9 cellular contexts compared by ENCODE assay signal in the genomic region with DNA sequence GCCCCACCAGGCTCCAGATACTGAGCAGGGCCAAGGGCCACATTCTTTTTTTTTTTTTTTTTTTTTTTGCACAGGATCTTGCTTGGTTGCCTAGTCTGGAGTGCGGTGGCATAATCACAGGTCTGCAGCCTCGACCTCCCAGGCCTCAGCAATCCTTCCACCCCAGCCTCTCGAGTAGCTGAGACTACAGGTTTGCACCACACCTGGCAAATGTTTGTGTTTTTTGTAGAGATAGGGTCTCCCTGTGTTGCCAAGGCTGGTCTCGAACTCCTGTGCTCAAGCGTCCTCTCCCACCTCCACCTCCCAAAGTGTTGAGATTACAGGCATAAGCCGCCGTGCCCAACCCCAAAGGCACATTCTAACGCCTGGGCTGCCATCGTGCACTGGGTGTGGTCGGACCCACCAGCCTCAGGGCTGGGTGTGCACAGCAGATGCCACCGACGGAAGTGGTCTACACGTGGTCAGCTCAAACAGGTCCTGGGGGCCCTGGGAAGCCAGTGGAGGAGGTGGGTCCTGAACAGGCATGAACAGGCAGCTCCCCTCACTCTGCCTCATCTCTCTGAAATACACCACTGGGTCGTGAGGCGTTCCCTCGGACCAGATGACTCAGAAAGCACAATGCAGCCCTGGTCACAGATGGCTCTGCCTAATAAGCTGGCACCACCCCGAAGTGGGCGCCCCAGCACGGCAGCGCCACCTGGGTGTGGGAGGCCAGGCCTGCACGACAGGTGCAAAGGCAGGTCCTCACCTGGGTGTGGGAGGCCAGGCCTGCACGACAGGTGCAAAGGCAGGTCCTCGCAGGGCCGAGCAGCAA. TPM values are rescaled to one million over a fixed set of nuclear protein-coding genes. Genes with fewer than 3 reads are reported as not detected.
DNase-seq lines count a peak whose midpoint lies in the region; TF ChIP-seq lines count a peak whose summit lies in the region.
"Had no signal": no experiment of that assay in that cellular context is flagged by ENCODE, and none has a peak within 500 bp of the region (broad histone marks: within the 10 kb centered on the region; RNA-seq: fewer than 3 reads in every experiment).

No MANE protein-coding gene starts in this region.

- H3K9me3 Mint-ChIP-seq in activated CD4-positive, alpha-beta T cell treated with anti-CD3 and anti-CD28 coated beads, Interleukin-2, amount 10 ng/mL, durations not matched to agents 7 days and 5 days: peaks cover 5% of the 10 kb centered on the region

- peaks cover 0 to 12% (median 0%) of the 10 kb centered on the region in 3 donors for H3K9me3 ChIP-seq in esophagus squamous epithelium
- peaks cover 0 to 16% (median 12%) of the 10 kb centered on the region in 8 donors for H3K9me3 ChIP-seq in spleen
- no peaks in the 10 kb centered on the region for H3K9me3 ChIP-seq in SJCRH30 (replicated peaks)

- H3K27me3 ChIP-seq in esophagus squamous epithelium: peaks cover 6 to 69% (median 13%) of the 10 kb centered on the region in 4 donors
- peaks cover 7 to 54% (median 29%) of the 10 kb centered on the region in 7 donors for H3K27me3 ChIP-seq in spleen (replicated peaks in 1 of 7)
- H3K27me3 ChIP-seq in SJCRH30: no peaks in the 10 kb centered on the region

- intact Hi-C loops in esophagus squamous epithelium (cut with DNase I) (loop anchor here (5.0 kb wide), 1 partner anchor 62 kb away; no protein-coding TSS in a partner anchor), spleen (cut with DNase I; ENCODE audit: low total_unique reads) (loop anchor here (10.0 kb wide), 1 partner anchor 109 kb away; no protein-coding TSS in a partner anchor)

- H3K27ac ChIP-seq in esophagus squamous epithelium: peak overlapping the region in 3 of 4 donors; percentile 48 to 68 (median 55)
- peak overlapping the region in 2 of 8 donors; percentile 3 to 55 for H3K27ac ChIP-seq in spleen
- H3K27ac ChIP-seq in SJCRH30: no peak overlapping the region

- H3K4me1 ChIP-seq in esophagus squamous epithelium: peaks cover 11 to 30% (median 13%) of the 10 kb centered on the region in 3 donors
- peaks cover 6 to 15% (median 11%) of the 10 kb centered on the region in 6 donors for H3K4me1 ChIP-seq in spleen
- no peaks in the 10 kb centered on the region for H3K4me1 ChIP-seq in SJCRH30

- no peaks in the 10 kb centered on the region for H3K36me3 Mint-ChIP-seq in activated CD4-positive, alpha-beta T cell treated with anti-CD3 and anti-CD28 coated beads, Interleukin-2, amount 10 ng/mL, durations not matched to agents 7 days and 5 days (ENCODE audit: low read depth)

- H3K4me3 ChIP-seq in esophagus squamous epithelium (peak overlapping the region in 1 of 4 donors; percentile 19), spleen (no peak overlapping the region), SJCRH30 (no peak overlapping the region)

- WGBS in esophagus squamous epithelium, 2 donors: 17 to 76% methylated on average over 1 to 3 of the region's 24 CpGs
- 56 to 76% (median 70%) methylated on average over 16 to 24 of the region's 24 CpGs for WGBS in spleen, 5 donors

- peak overlapping the region; percentile 60 for H3K27ac Mint-ChIP-seq in activated CD4-positive, alpha-beta T cell treated with anti-CD3 and anti-CD28 coated beads, Interleukin-2, amount 10 ng/mL, durations not matched to agents 7 days and 5 days

- TF ChIP-seq CTCF in esophagus squamous epithelium (IDR thresholded peaks at IDR 0.05): peak; percentile 40 to 91 (median 82)
- peak; percentile 30 to 73 (median 49) for TF ChIP-seq CTCF in spleen (IDR thresholded peaks at IDR 0.05 in 8 of 11, conservative IDR thresholded peaks at IDR 0.05 in 3 of 11)

- H3K4me3 Mint-ChIP-seq in activated CD4-positive, alpha-beta T cell treated with anti-CD3 and anti-CD28 coated beads, Interleukin-2, amount 10 ng/mL, durations not matched to agents 7 days and 5 days: no peak overlapping the region

- H3K36me3 ChIP-seq in esophagus squamous epithelium (no peaks in the 10 kb centered on the region), spleen (no peaks in the 10 kb centered on the region), SJCRH30 (no peaks in the 10 kb centered on the region)

- DNase-seq in ELR (ENCODE audit: low read depth): peak; percentile 65
- peak; percentile 26 for DNase-seq in NCI-H1092 treated with DMSO at 0.1 percent for 48 hours (lab: John Stamatoyannopoulos, UW)
- peak; percentile 64 for DNase-seq in activated CD4-positive, alpha-beta T cell treated with anti-CD3 and anti-CD28 coated beads, Interleukin-2, amount 10 ng/mL, durations not matched to agents 7 days and 5 days
- DNase-seq in esophagus squamous epithelium (lab: John Stamatoyannopoulos, UW): no peak
- DNase-seq in spleen: peak; percentile 91
- DNase-seq in SJCRH30: no peak
- DNase-seq in NCI-H446 treated with DMSO at 0.1 percent for 48 hours (lab: John Stamatoyannopoulos, UW): no peak
- DNase-seq in SW 1271 (lab: John Stamatoyannopoulos, UW): no peak

- peaks cover 11% of the 10 kb centered on the region for H3K4me1 Mint-ChIP-seq in activated CD4-positive, alpha-beta T cell treated with anti-CD3 and anti-CD28 coated beads, Interleukin-2, amount 10 ng/mL, durations not matched to agents 7 days and 5 days

- TF ChIP-seq POLR2A in esophagus squamous epithelium (IDR thresholded peaks at IDR 0.05) (no peak), spleen (IDR thresholded peaks at IDR 0.05) (no peak)

- POLR2A ChIA-PET in activated CD4-positive, alpha-beta T cell treated with anti-CD3 and anti-CD28 coated beads, Interleukin-2, amount 10 ng/mL, durations not matched to agents 7 days and 5 days (lab: Charles Lee): interaction anchor here (0.6 kb wide), 1 partner anchor 48 kb away, joined by 3 read pairs; no protein-coding TSS in a partner anchor

- CTCF ChIA-PET in activated CD4-positive, alpha-beta T cell treated with anti-CD3 and anti-CD28 coated beads, Interleukin-2, amount 10 ng/mL, durations not matched to agents 7 days and 5 days (lab: Charles Lee): interaction anchor here (0.7 to 2.6 kb wide), 6 partner anchors 49 to 164 kb away, joined by 3 to 12 read pairs (median 3); partner anchors contain the start of gene RIC8A

- H3K27me3 Mint-ChIP-seq in activated CD4-positive, alpha-beta T cell treated with anti-CD3 and anti-CD28 coated beads, Interleukin-2, amount 10 ng/mL, durations not matched to agents 7 days and 5 days: peaks cover 31% of the 10 kb centered on the region

RNA-seq across cellular contexts. Expression of gene B4GALNT4, which starts 5.1 kb away (rescaled TPM):
- total RNA-seq in activated CD4-positive, alpha-beta T cell treated with anti-CD3 and anti-CD28 coated beads, Interleukin-2, amount 10 ng/mL, durations not matched to agents 7 days and 5 days: 1 to 10 TPM; 1.5 to 1.6 TPM
- total RNA-seq in esophagus squamous epithelium: 1 to 10 TPM in 3 of 4 donors, under 1 TPM in 1; 0.97 to 7.9 (median 3.3) TPM
- 1 to 10 TPM in 1 of 7 donors, under 1 TPM in 4, not detected in 2; 0.17 to 1.1 (median 0.67) TPM for total RNA-seq in spleen
- 1 to 10 TPM; 1.6 to 5.2 (median 3.5) TPM for polyA plus RNA-seq in spleen
- 0.08 TPM in 1 of 2 replicates, not detected in the other for total RNA-seq in SJCRH30 (2014; rRNA removed; shearing (Covaris generic))

RNA-seq across cellular contexts. Expression of gene PKP3, which starts 29.9 kb away (rescaled TPM):
- not detected for total RNA-seq in activated CD4-positive, alpha-beta T cell treated with anti-CD3 and anti-CD28 coated beads, Interleukin-2, amount 10 ng/mL, durations not matched to agents 7 days and 5 days
- 1,000 to 10,000 TPM in 1 of 4 donors, 100 to 1,000 TPM in 3; 314 to 1,016 (median 520) TPM for total RNA-seq in esophagus squamous epithelium
- 1 to 10 TPM in 1 of 7 donors, under 1 TPM in 2, not detected in 4; 0.40 to 2.8 (median 0.59) TPM for total RNA-seq in spleen
- under 1 TPM; 0.09 to 0.48 (median 0.21) TPM for polyA plus RNA-seq in spleen
- total RNA-seq in SJCRH30 (2014; rRNA removed; shearing (Covaris generic)): 0.18 TPM in 1 of 2 replicates, not detected in the other
- total RNA-seq: T-helper 2 cell treated with Interferon-gamma antibody and Interleukin-4, amounts not matched to agents 100 ng/mL and 5 ng/mL, for 36 hours had no signal

RNA-seq across cellular contexts. Expression of gene IFITM3, which starts 43.5 kb away (rescaled TPM):
- total RNA-seq in activated CD4-positive, alpha-beta T cell treated with anti-CD3 and anti-CD28 coated beads, Interleukin-2, amount 10 ng/mL, durations not matched to agents 7 days and 5 days: 100 to 1,000 TPM; 213 to 271 TPM
- total RNA-seq in esophagus squamous epithelium: 100 to 1,000 TPM in 2 of 4 donors, 10 to 100 TPM in 2; 45.3 to 159 (median 113) TPM
- total RNA-seq in spleen: 100 to 1,000 TPM; 314 to 942 (median 472) TPM
- 100 to 1,000 TPM; 391 to 618 (median 599) TPM for polyA plus RNA-seq in spleen
- 100 and 101 TPM in 2 replicates for total RNA-seq in SJCRH30 (2014; rRNA removed; shearing (Covaris generic))

RNA-seq across cellular contexts. Expression of gene IFITM1, which starts 50.3 kb away (rescaled TPM):
- 1,000 to 10,000 TPM; 1,306 to 1,465 TPM for total RNA-seq in activated CD4-positive, alpha-beta T cell treated with anti-CD3 and anti-CD28 coated beads, Interleukin-2, amount 10 ng/mL, durations not matched to agents 7 days and 5 days
- total RNA-seq in esophagus squamous epithelium (100 to 1,000 TPM in 1 of 4 donors, 10 to 100 TPM in 3; 26.3 to 133 (median 60.0) TPM), spleen (100 to 1,000 TPM; 333 to 670 (median 510) TPM)
- 100 to 1,000 TPM; 314 to 496 (median 327) TPM for polyA plus RNA-seq in spleen
- 4.9 and 7.4 TPM in 2 replicates for total RNA-seq in SJCRH30 (2014; rRNA removed; shearing (Covaris generic))

RNA-seq across cellular contexts. Expression of gene SIGIRR, which starts 50.6 kb away (rescaled TPM):
- 100 to 1,000 TPM; 226 to 255 TPM for total RNA-seq in activated CD4-positive, alpha-beta T cell treated with anti-CD3 and anti-CD28 coated beads, Interleukin-2, amount 10 ng/mL, durations not matched to agents 7 days and 5 days
- total RNA-seq in esophagus squamous epithelium: 10 to 100 TPM; 15.5 to 35.1 (median 16.1) TPM
- 100 to 1,000 TPM in 2 of 7 donors, 10 to 100 TPM in 5; 67.9 to 118 (median 90.9) TPM for total RNA-seq in spleen
- 100 to 1,000 TPM in 2 of 3 donors, 10 to 100 TPM in 1; 95.9 to 194 (median 161) TPM for polyA plus RNA-seq in spleen
- not detected in 2 replicates for total RNA-seq in SJCRH30 (2014; rRNA removed; shearing (Covaris generic))

Comparison
In these comparisons a context has a peak if more than half of its experiments do, and no peak if none do; other contexts are left out.
1. DNase-seq: peak in ELR (single experiment), NCI-H1092 treated with DMSO at 0.1 percent for 48 hours (single experiment), activated CD4-positive, alpha-beta T cell treated with anti-CD3 and anti-CD28 coated beads, Interleukin-2, amount 10 ng/mL, durations not matched to agents 7 days and 5 days (single experiment) and spleen (single experiment); none in esophagus squamous epithelium (single experiment), SJCRH30 (0 of 2), NCI-H446 treated with DMSO at 0.1 percent for 48 hours (single experiment) and SW 1271 (0 of 2).
2. RNA of gene PKP3, which starts 29.9 kb away (total RNA-seq): 314 to 1,016 TPM in esophagus squamous epithelium; 0.40 to 2.8 TPM in spleen, not detected in activated CD4-positive, alpha-beta T cell treated with anti-CD3 and anti-CD28 coated beads, Interleukin-2, amount 10 ng/mL, durations not matched to agents 7 days and 5 days and 0.18 TPM in SJCRH30; every median in the first group is over 10 times any median in the second.